Comparison of ENCODE assay signal across 8 cellular contexts in genomic region chr12:57610553-57611115, GRCh38. TPM values are rescaled to one million over a fixed set of nuclear protein-coding genes. Genes with fewer than 3 reads are reported as not detected.
DNase-seq lines count a peak whose midpoint lies in the region; ATAC-seq lines count a peak whose summit lies in the region.

No MANE protein-coding gene starts in this region.

- no peaks in the 10 kb centered on the region for H3K9me3 ChIP-seq in muscle layer of duodenum (ENCODE audit: control insufficient read depth in 1 of 2, low read length in 2 of 2)

- peak overlapping the region; percentile 93 for H2AFZ ChIP-seq in ACC112 (ENCODE audit: low read length, unreplicated experiment)

- H3K79me2 ChIP-seq in ACC112 (ENCODE audit: control insufficient read depth, insufficient read depth, low read length, unreplicated experiment), result no peaks in the 10 kb centered on the region

- H3K4me1 ChIP-seq in ACC112 (ENCODE audit: control insufficient read depth, insufficient read depth, low read length, unreplicated experiment) (peaks cover 10% of the 10 kb centered on the region), muscle layer of duodenum (ENCODE audit: control insufficient read depth in 1 of 2, insufficient read depth in 2 of 2, low read length in 2 of 2) (peaks cover 1 to 74% of the 10 kb centered on the region in 2 donors)

- peak overlapping the region; percentile 93 for H3K4me3 ChIP-seq in ACC112 (ENCODE audit: low read depth, low read length)
- peak overlapping the region; percentile 53 to 74 for H3K4me3 ChIP-seq in muscle layer of duodenum (ENCODE audit: low read depth in 1 of 2, low read length in 2 of 2)

- peak; percentile 34 for ATAC-seq in effector memory CD8-positive, alpha-beta T cell (replicated peaks)
- ATAC-seq in HG03135 (IDR thresholded peaks at IDR 0.05; ENCODE audit: unreplicated experiment) (no peak), HG03432 (IDR thresholded peaks at IDR 0.05; ENCODE audit: unreplicated experiment) (no peak)

- H3K27me3 Mint-ChIP-seq in IgD-negative memory B cell, result peaks cover 26% of the 10 kb centered on the region
- H3K27me3 Mint-ChIP-seq in effector memory CD8-positive, alpha-beta T cell, result peaks cover 6 to 35% of the 10 kb centered on the region in 2 donors

- H3K36me3 ChIP-seq in ACC112 (ENCODE audit: insufficient read depth, low read length) (0 out of 2 replicates have a peak, but pooled peaks cover 4% of the 10 kb centered on the region), muscle layer of duodenum (ENCODE audit: control insufficient read depth in 1 of 2, insufficient read depth in 2 of 2, low read length in 2 of 2) (peaks cover 3 to 33% of the 10 kb centered on the region in 2 donors)

- peak overlapping the region; percentile 34 to 72 (median 45) for H3K4me3 Mint-ChIP-seq in IgD-negative memory B cell
- peak overlapping the region; percentile 71 to 85 for H3K4me3 Mint-ChIP-seq in effector memory CD8-positive, alpha-beta T cell

- H3K9me3 Mint-ChIP-seq in IgD-negative memory B cell, result no peaks in the 10 kb centered on the region
- H3K9me3 Mint-ChIP-seq in effector memory CD8-positive, alpha-beta T cell, result no peaks in the 10 kb centered on the region

- H3K4me1 Mint-ChIP-seq in IgD-negative memory B cell, result peaks cover 23 to 28% (median 27%) of the 10 kb centered on the region in 3 donors
- peaks cover 6 to 8% of the 10 kb centered on the region in 2 donors for H3K4me1 Mint-ChIP-seq in effector memory CD8-positive, alpha-beta T cell (ENCODE audit: low read depth in 2 of 2)

- no peaks in the 10 kb centered on the region for H3K27me3 ChIP-seq in ACC112 (ENCODE audit: insufficient read depth, low read length)
- peaks cover 15% of the 10 kb centered on the region for H3K27me3 ChIP-seq in muscle layer of duodenum (ENCODE audit: low read depth, low read length)

- no peak for DNase-seq in effector memory CD8-positive, alpha-beta T cell
- DNase-seq in NAMALWA (ENCODE audit: low spot score) (no peak), SW 1271 (lab: John Stamatoyannopoulos, UW) (no peak)

- peak overlapping the region in 1 of 3 donors; percentile 10 for H3K27ac Mint-ChIP-seq in IgD-negative memory B cell
- H3K27ac Mint-ChIP-seq in effector memory CD8-positive, alpha-beta T cell, result no peak overlapping the region

- H3K27ac ChIP-seq in ACC112 (ENCODE audit: low read depth, low read length) (no peak overlapping the region), muscle layer of duodenum (ENCODE audit: low read length) (peak overlapping the region; percentile 92)

- H3K36me3 Mint-ChIP-seq in IgD-negative memory B cell, result no peaks in the 10 kb centered on the region
- H3K36me3 Mint-ChIP-seq in effector memory CD8-positive, alpha-beta T cell (ENCODE audit: insufficient read depth), result no peaks in the 10 kb centered on the region

RNA-seq across cellular contexts. Expression of gene ARHGEF25, which starts 0.6 kb away (rescaled TPM):
- polyA plus RNA-seq in IgD-negative memory B cell, result not detected

RNA-seq across cellular contexts. Expression of gene DTX3, which starts 6.0 kb away (rescaled TPM):
- 0.91 TPM for polyA plus RNA-seq in IgD-negative memory B cell

RNA-seq across cellular contexts. Expression of gene PIP4K2C, which starts 19.6 kb away (rescaled TPM):
- polyA plus RNA-seq in IgD-negative memory B cell, result 15.5 TPM

RNA-seq across cellular contexts. Expression of gene B4GALNT1, which starts 22.4 kb away (rescaled TPM):
- not detected for polyA plus RNA-seq in IgD-negative memory B cell
